Comparison of ENCODE assay signal across 7 cellular contexts in the genomic region with DNA sequence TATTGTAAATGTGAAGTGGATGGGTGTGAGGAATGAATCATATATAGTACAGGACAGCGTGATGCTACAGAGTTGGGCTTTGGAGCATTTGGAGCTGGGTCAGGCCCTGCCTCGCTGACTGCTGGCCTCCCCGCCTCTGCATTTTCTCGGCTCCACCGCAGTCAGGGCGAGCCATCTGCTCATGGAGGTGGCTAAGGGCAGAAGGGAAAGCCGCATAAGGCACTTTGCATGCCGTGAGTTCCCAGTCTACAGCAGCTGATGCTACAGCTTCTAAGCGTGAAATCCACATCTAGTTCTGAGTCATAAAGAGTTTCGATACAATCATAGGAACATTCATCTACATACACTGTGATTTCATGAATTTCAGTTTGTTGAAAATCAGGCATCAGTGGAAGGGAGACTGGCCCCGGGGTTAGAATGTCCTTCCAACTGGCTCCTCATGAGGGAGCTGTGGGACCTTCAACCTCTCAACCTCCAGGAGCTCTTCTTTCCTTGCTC.
DNase-seq lines count a peak whose midpoint lies in the region; ATAC-seq and TF ChIP-seq lines count a peak whose summit lies in the region.
"Not testable (repeated sequence)": the region's sequence is repeated elsewhere in the genome, so short reads cannot be mapped to it uniquely, and the experiment has no call there.

No MANE protein-coding gene starts in this region.

- H3K27me3 ChIP-seq in WERI-Rb-1 (ENCODE audit: insufficient read depth, low read depth, severe bottlenecking) = not testable (repeated sequence)

- not testable (repeated sequence) for H3K4me1 Mint-ChIP-seq in natural killer cell treated with Interleukin-12 subunit alpha and Interleukin-12 subunit beta and Interleukin-15 and Interleukin-18, amount 100 ng/mL, for 72 hours (ENCODE audit: low read depth in 2 of 2)

- H3K36me3 Mint-ChIP-seq in natural killer cell treated with Interleukin-12 subunit alpha and Interleukin-12 subunit beta and Interleukin-15 and Interleukin-18, amount 100 ng/mL, for 72 hours = not testable (repeated sequence)

- not testable (repeated sequence) for H3K36me3 ChIP-seq in WERI-Rb-1

- not testable (repeated sequence) for H3K4me3 ChIP-seq in WERI-Rb-1 (ENCODE audit: low read depth, low read length)

- not testable (repeated sequence) for H3K4me3 Mint-ChIP-seq in natural killer cell treated with Interleukin-12 subunit alpha and Interleukin-12 subunit beta and Interleukin-15 and Interleukin-18, amount 100 ng/mL, for 72 hours

- H3K9me3 Mint-ChIP-seq in natural killer cell treated with Interleukin-12 subunit alpha and Interleukin-12 subunit beta and Interleukin-15 and Interleukin-18, amount 100 ng/mL, for 72 hours = not testable (repeated sequence)

- ATAC-seq in GM18909 (IDR thresholded peaks at IDR 0.05; ENCODE audit: poor library complexity, unreplicated experiment) (peak; percentile 89), GM21447 (IDR thresholded peaks at IDR 0.05; ENCODE audit: unreplicated experiment) (peak; percentile 88), HG02798 (IDR thresholded peaks at IDR 0.05; ENCODE audit: poor library complexity, unreplicated experiment) (peak; percentile 97), HG03175 (IDR thresholded peaks at IDR 0.05; ENCODE audit: unreplicated experiment) (peak; percentile 94)
- ATAC-seq in natural killer cell treated with Interleukin-12 subunit alpha and Interleukin-12 subunit beta and Interleukin-15 and Interleukin-18, amount 100 ng/mL, for 72 hours = peak; percentile 62 to 91

- H3K9me3 ChIP-seq in WERI-Rb-1 (ENCODE audit: severe bottlenecking) = not testable (repeated sequence)

- peak; percentile 11 for DNase-seq in WERI-Rb-1
- DNase-seq in activated effector memory CD4-positive, alpha-beta T cell treated with anti-CD3 and anti-CD28 coated beads, Interleukin-2, amount 50 U/mL, for 16 hours = peak; percentile 64
- not testable (repeated sequence) for DNase-seq in natural killer cell treated with Interleukin-12 subunit alpha and Interleukin-12 subunit beta and Interleukin-15 and Interleukin-18, amount 100 ng/mL, for 72 hours (ENCODE audit: low spot score)

- not testable (repeated sequence) for H3K27ac Mint-ChIP-seq in natural killer cell treated with Interleukin-12 subunit alpha and Interleukin-12 subunit beta and Interleukin-15 and Interleukin-18, amount 100 ng/mL, for 72 hours

- not testable (repeated sequence) for H3K27ac ChIP-seq in WERI-Rb-1

- H3K27me3 Mint-ChIP-seq in natural killer cell treated with Interleukin-12 subunit alpha and Interleukin-12 subunit beta and Interleukin-15 and Interleukin-18, amount 100 ng/mL, for 72 hours = not testable (repeated sequence)

- TF ChIP-seq CTCF in WERI-Rb-1 (IDR thresholded peaks at IDR 0.05; ENCODE audit: low read depth, low read length) = not testable (repeated sequence)
